13 cellular contexts compared by ENCODE assay signal in genomic region chr1:223180803-223181321, GRCh38. TPM values are rescaled to one million over a fixed set of nuclear protein-coding genes. Genes with fewer than 3 reads are reported as not detected.
A peak's percentile ranks its signal among the peaks of the same experiment; 100 is the strongest.
DNase-seq lines count a peak whose midpoint lies in the region; ATAC-seq lines count a peak whose summit lies in the region.
"Had no signal": no experiment of that assay in that cellular context is flagged by ENCODE, and none has a peak within 500 bp of the region (broad histone marks: within the 10 kb centered on the region; RNA-seq: fewer than 3 reads in every experiment).

No MANE protein-coding gene starts in this region.

- H3K4me1 ChIP-seq in NT2/D1 (ENCODE audit: insufficient read depth, insufficient read length) (no peaks in the 10 kb centered on the region), esophagus (ENCODE audit: control insufficient read depth in 2 of 2, insufficient read depth in 2 of 2, low read length in 1 of 2) (peaks cover 0 to 2% of the 10 kb centered on the region in 2 donors)
- H3K4me1 ChIP-seq in naive thymus-derived CD4-positive, alpha-beta T cell (ENCODE audit: control insufficient read depth in 2 of 2, insufficient read depth in 2 of 2, low read length in 2 of 2) = peaks cover 0 to 13% of the 10 kb centered on the region in 2 donors

- H3K4me3 Mint-ChIP-seq in naive thymus-derived CD4-positive, alpha-beta T cell = peak overlapping the region in 5 of 10 donors; percentile 3 to 57 (median 12)
- H3K4me3 Mint-ChIP-seq: activated naive CD8-positive, alpha-beta T cell treated with anti-CD3 and anti-CD28 coated beads, Interleukin-2, amount 10 ng/mL, durations not matched to agents 7 days and 5 days had no signal

- peaks cover 0 to 65% (median 57%) of the 10 kb centered on the region in 7 donors for H3K4me1 Mint-ChIP-seq in naive thymus-derived CD4-positive, alpha-beta T cell

- H3K9me3 ChIP-seq in NT2/D1 (ENCODE audit: insufficient read depth, low read length) (peaks cover 5% of the 10 kb centered on the region; the same call in 1 of the 2 replicates), esophagus (ENCODE audit: control insufficient read depth in 2 of 2, insufficient read depth in 1 of 2, low read depth in 1 of 2, low read length in 1 of 2) (no peaks in the 10 kb centered on the region)
- no peaks in the 10 kb centered on the region for H3K9me3 ChIP-seq in naive thymus-derived CD4-positive, alpha-beta T cell (ENCODE audit: control insufficient read depth in 2 of 3, low read length in 3 of 3)

- no peaks in the 10 kb centered on the region for H3K36me3 ChIP-seq in NT2/D1 (ENCODE audit: insufficient read depth, insufficient read length, low read length)
- no peaks in the 10 kb centered on the region for H3K36me3 ChIP-seq in esophagus (ENCODE audit: control insufficient read depth in 2 of 2, insufficient read depth in 2 of 2, low read length in 1 of 2)
- no peaks in the 10 kb centered on the region for H3K36me3 ChIP-seq in naive thymus-derived CD4-positive, alpha-beta T cell (ENCODE audit: control insufficient read depth in 2 of 3, insufficient read depth in 3 of 3, low read length in 3 of 3)

- no peaks in the 10 kb centered on the region for H3K36me3 Mint-ChIP-seq in naive thymus-derived CD4-positive, alpha-beta T cell
- H3K36me3 Mint-ChIP-seq: activated naive CD8-positive, alpha-beta T cell treated with anti-CD3 and anti-CD28 coated beads, Interleukin-2, amount 10 ng/mL, durations not matched to agents 7 days and 5 days had no signal

- peaks cover 6% of the 10 kb centered on the region for H3K27me3 ChIP-seq in NT2/D1 (ENCODE audit: insufficient read depth, insufficient read length)
- no peaks in the 10 kb centered on the region for H3K27me3 ChIP-seq in esophagus (ENCODE audit: control insufficient read depth in 1 of 2, insufficient read depth in 2 of 2, low read length in 2 of 2)
- no peaks in the 10 kb centered on the region for H3K27me3 ChIP-seq in naive thymus-derived CD4-positive, alpha-beta T cell (ENCODE audit: control insufficient read depth in 2 of 2, insufficient read depth in 2 of 2, low read length in 2 of 2)

- H3K9ac ChIP-seq in NT2/D1 (ENCODE audit: insufficient read length, low read depth) = no peak overlapping the region

- POLR2A ChIA-PET in naive thymus-derived CD4-positive, alpha-beta T cell (lab: Charles Lee) = interaction anchor here (0.7 to 0.8 kb wide), 2 partner anchors 9 to 142 kb away, joined by 3 read pairs; no protein-coding TSS in a partner anchor

- ATAC-seq in naive thymus-derived CD4-positive, alpha-beta T cell = peak; percentile 80
- ATAC-seq in HG02973 (IDR thresholded peaks at IDR 0.05; ENCODE audit: unreplicated experiment) = no peak
- no peak for ATAC-seq in GM21737 (IDR thresholded peaks at IDR 0.05; ENCODE audit: unreplicated experiment)
- ATAC-seq: activated CD4-positive, CD25-positive, alpha-beta regulatory T cell treated with anti-CD3 and anti-CD28 coated beads, Interleukin-2, amount 50 U/mL, for 24 hours had no signal

- DNase-seq in CD1c-positive myeloid dendritic cell (ENCODE audit: extremely low spot score) = peak; percentile 94
- peak; percentile 30 for DNase-seq in NT2/D1 (ENCODE audit: low read depth, low spot score)
- DNase-seq in naive thymus-derived CD4-positive, alpha-beta T cell = no peak
- no peak for DNase-seq in retina
- DNase-seq in effector CD8-positive, alpha-beta T cell (lab: John Stamatoyannopoulos, UW) = no peak
- DNase-seq: activated naive CD8-positive, alpha-beta T cell treated with anti-CD3 and anti-CD28 coated beads, Interleukin-2, amount 10 ng/mL, durations not matched to agents 7 days and 5 days; KG1 had no signal

- H3K27ac Mint-ChIP-seq in naive thymus-derived CD4-positive, alpha-beta T cell = peak overlapping the region in 5 of 9 donors; percentile 2 to 78 (median 12)
- H3K27ac Mint-ChIP-seq: activated naive CD8-positive, alpha-beta T cell treated with anti-CD3 and anti-CD28 coated beads, Interleukin-2, amount 10 ng/mL, durations not matched to agents 7 days and 5 days had no signal

- WGBS in esophagus, 2 donors = 28 to 32% methylated on average over 5 of the region's 5 CpGs

- intact Hi-C loops in naive thymus-derived CD4-positive, alpha-beta T cell (cut with micrococcal nuclease) = no loop called here

- peak overlapping the region; percentile 88 to 91 for H3K27ac ChIP-seq in esophagus (ENCODE audit: low read depth in 2 of 2, low read length in 1 of 2)
- no peak overlapping the region for H3K27ac ChIP-seq in naive thymus-derived CD4-positive, alpha-beta T cell (ENCODE audit: low read depth, low read length)

- peaks cover 0 to 2% (median 0%) of the 10 kb centered on the region in 11 donors for H3K9me3 Mint-ChIP-seq in naive thymus-derived CD4-positive, alpha-beta T cell
- H3K9me3 Mint-ChIP-seq: activated naive CD8-positive, alpha-beta T cell treated with anti-CD3 and anti-CD28 coated beads, Interleukin-2, amount 10 ng/mL, durations not matched to agents 7 days and 5 days had no signal

- H3K4me3 ChIP-seq in NT2/D1 (ENCODE audit: insufficient read length, low read depth) (no peak overlapping the region), esophagus (ENCODE audit: low read depth in 1 of 2, low read length in 2 of 2) (no peak overlapping the region)
- no peak overlapping the region for H3K4me3 ChIP-seq in naive thymus-derived CD4-positive, alpha-beta T cell (ENCODE audit: low read length)

- CTCF ChIA-PET in naive thymus-derived CD4-positive, alpha-beta T cell (lab: Charles Lee) = interaction anchor here (0.5 kb wide), 1 partner anchor 44 kb away, joined by 3 read pairs; no protein-coding TSS in a partner anchor

- H3K27me3 Mint-ChIP-seq in naive thymus-derived CD4-positive, alpha-beta T cell = peaks cover 0 to 21% (median 0%) of the 10 kb centered on the region in 5 donors

RNA-seq across cellular contexts. Expression of gene TLR5, which starts 37.8 kb away (rescaled TPM):
- 1 to 10 TPM; 3.5 to 4.7 TPM for polyA plus RNA-seq in esophagus
- total RNA-seq in naive thymus-derived CD4-positive, alpha-beta T cell = 1 to 10 TPM in 4 of 5 experiments, not detected in 1; 3.1 to 8.0 (median 6.6) TPM
- polyA plus RNA-seq in naive thymus-derived CD4-positive, alpha-beta T cell = 1 to 10 TPM; 3.1 to 3.9 TPM
- total RNA-seq: OCI-LY7 had no signal
- polyA plus RNA-seq: neural cell had no signal

Comparison
In these comparisons a context has a peak if more than half of its experiments do, and no peak if none do; other contexts are left out.
1. DNase-seq: peak in CD1c-positive myeloid dendritic cell (single experiment) and NT2/D1 (single experiment); none in naive thymus-derived CD4-positive, alpha-beta T cell (0 of 9), retina (single experiment) and effector CD8-positive, alpha-beta T cell (single experiment).